ENCODE assay signal across 19 cellular contexts in the genomic region with DNA sequence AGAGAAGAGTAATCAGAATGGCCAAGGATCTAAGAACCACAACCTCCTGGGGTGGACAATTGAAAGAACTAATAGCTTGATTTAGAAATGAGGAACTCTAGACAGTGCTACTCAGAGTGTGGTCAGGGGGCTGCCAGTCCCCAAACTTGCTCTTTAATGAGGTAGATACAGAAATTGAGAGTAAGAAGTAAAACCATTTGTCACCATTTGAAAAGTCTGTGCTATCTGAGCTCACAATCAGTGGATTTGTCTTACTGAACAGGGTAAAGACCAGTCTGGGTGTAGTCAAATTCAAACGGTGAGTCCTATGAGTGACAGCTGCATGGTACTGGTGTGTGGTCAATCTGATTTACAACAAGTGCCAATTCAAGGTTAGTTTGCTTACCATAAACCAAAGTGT.
DNase-seq lines count a peak whose midpoint lies in the region; ATAC-seq, FAIRE-seq and TF ChIP-seq lines count a peak whose summit lies in the region.
"Had no signal": no experiment of that assay in that cellular context is flagged by ENCODE, and none has a peak within 500 bp of the region (broad histone marks: within the 10 kb centered on the region; RNA-seq: fewer than 3 reads in every experiment).

No MANE protein-coding gene starts in this region.

- no peak overlapping the region for H2AFZ ChIP-seq in osteoblast (ENCODE audit: low read length)

- peaks cover 51% of the 10 kb centered on the region for H3K79me2 ChIP-seq in osteoblast (ENCODE audit: insufficient read depth, low read length)

- H3K36me3 ChIP-seq in osteoblast (ENCODE audit: insufficient read depth, low read length) (peaks cover 40% of the 10 kb centered on the region), small intestine (ENCODE audit: control insufficient read depth in 2 of 2, insufficient read depth in 2 of 2, low read length in 2 of 2) (peaks cover 0 to 3% of the 10 kb centered on the region in 2 donors)
- H3K36me3 ChIP-seq: HAP-1 had no signal

- H3K4me2 ChIP-seq in osteoblast (ENCODE audit: insufficient read depth, low read length) = no peak overlapping the region
- H3K4me2 ChIP-seq: KMS-11 had no signal

- H3K27ac ChIP-seq in osteoblast (ENCODE audit: low read depth, low read length) (peak overlapping the region; percentile 74), small intestine (ENCODE audit: low read depth in 1 of 2, low read length in 1 of 2) (no peak overlapping the region)
- H3K27ac ChIP-seq: KMS-11, Peyer's patch, SK-N-MC had no signal

- H3K4me1 ChIP-seq in osteoblast (ENCODE audit: insufficient read depth, low read length) = peaks cover 23% of the 10 kb centered on the region
- H3K4me1 ChIP-seq in small intestine (ENCODE audit: control insufficient read depth in 2 of 2, insufficient read depth in 1 of 2, low read depth in 1 of 2, low read length in 1 of 2) = no peaks in the 10 kb centered on the region
- H3K4me1 ChIP-seq: HAP-1, Peyer's patch had no signal

- no peak for FAIRE-seq in small intestine (lab: Jason Lieb, UNC)
- FAIRE-seq: HepG2 had no signal

- H3K27me3 ChIP-seq in osteoblast (ENCODE audit: insufficient read depth, low read length) (no peaks in the 10 kb centered on the region), small intestine (ENCODE audit: control insufficient read depth in 2 of 2, insufficient read depth in 2 of 2, low read length in 2 of 2) (no peaks in the 10 kb centered on the region)
- H3K27me3 ChIP-seq: Peyer's patch had no signal

- H3K4me3 ChIP-seq in osteoblast (ENCODE audit: insufficient read depth, low read length) = no peak overlapping the region
- H3K4me3 ChIP-seq in small intestine (ENCODE audit: low read depth in 1 of 2, low read length in 2 of 2) = no peak overlapping the region
- H3K4me3 ChIP-seq: HAP-1, Peyer's patch, SK-N-MC had no signal

- 38 to 77% (median 67%) methylated on average over 1 of the region's 1 CpG for WGBS in small intestine, 3 donors

- ATAC-seq in GM19463 (IDR thresholded peaks at IDR 0.05; ENCODE audit: unreplicated experiment) = peak; percentile 53
- ATAC-seq: HepG2 had no signal

- in situ Hi-C loops in GM13977 (cut with MboI; ENCODE audit: low pct_unique_long_range_greater_than_20kb, low sequenced_read_pairs, unreplicated experiment) = no loop called here

- TF ChIP-seq CTCF in GM13977 (IDR thresholded peaks at IDR 0.05; ENCODE audit: extremely low read depth, insufficient read depth, missing control alignments) = no peak
- TF ChIP-seq CTCF in osteoblast (IDR thresholded peaks at IDR 0.05; ENCODE audit: extremely low read depth, low read depth, low read length) = no peak

- peak; percentile 54 for DNase-seq in GM13977 (ENCODE audit: low spot score)
- DNase-seq in MV-4-11 (lab: John Stamatoyannopoulos, UW) = peak; percentile 16
- no peak for DNase-seq in osteoblast (ENCODE audit: insufficient read length, low spot score, missing footprints)
- no peak for DNase-seq in activated naive CD4-positive, alpha-beta T cell treated with Interleukin-2 at 50 U/mL for 16 hours
- DNase-seq in small intestine = no peak
- no peak for DNase-seq in SW480 (ENCODE audit: low spot score)
- DNase-seq: ACHN, NCI-H1105, NCI-H1694, NCI-H2227 treated with DMSO at 0.1 percent for 48 hours, NCI-H524, Peyer's patch, Right ventricle myocardium superior, T-helper 1 cell had no signal

- H3K9me3 ChIP-seq in osteoblast (ENCODE audit: low read depth, low read length) (no peaks in the 10 kb centered on the region), small intestine (ENCODE audit: control insufficient read depth, low read depth) (no peaks in the 10 kb centered on the region)
- H3K9me3 ChIP-seq: HAP-1, Peyer's patch had no signal

- H4K20me1 ChIP-seq in osteoblast (ENCODE audit: insufficient read depth, low read length) = peaks cover 4% of the 10 kb centered on the region

Comparison
In these comparisons a context has a peak if more than half of its experiments do, and no peak if none do; other contexts are left out.
1. DNase-seq: peak in GM13977 (single experiment) and MV-4-11 (single experiment); none in osteoblast (single experiment), activated naive CD4-positive, alpha-beta T cell treated with Interleukin-2 at 50 U/mL for 16 hours (single experiment), small intestine (single experiment) and SW480 (single experiment).